In genomic region chr10:123583639-123584418, GRCh38 we compare ENCODE assay signal across 9 cellular contexts.
DNase-seq lines count a peak whose midpoint lies in the region; ATAC-seq and TF ChIP-seq lines count a peak whose summit lies in the region.
"Had no signal": no experiment of that assay in that cellular context is flagged by ENCODE, and none has a peak within 500 bp of the region (broad histone marks: within the 10 kb centered on the region; RNA-seq: fewer than 3 reads in every experiment).

No MANE protein-coding gene starts in this region.

- H3K4me3 ChIP-seq in gastroesophageal sphincter: peak overlapping the region in 1 of 2 donors; percentile 1

- H3K27ac Mint-ChIP-seq in activated CD8-positive, alpha-beta T cell treated with anti-CD3 and anti-CD28 coated beads, Interleukin-2, amount 10 ng/mL, durations not matched to agents 7 days and 5 days: no peak overlapping the region
- H3K27ac Mint-ChIP-seq: activated naive CD8-positive, alpha-beta T cell had no signal

- peak; percentile 69 for DNase-seq in activated CD4-positive, alpha-beta T cell treated with anti-CD3 and anti-CD28 coated beads for 48 hours
- DNase-seq in activated CD4-positive, alpha-beta T cell treated with anti-CD3 and anti-CD28 coated beads for 1 hour: no peak
- peak; percentile 63 for DNase-seq in NCI-H1105 (lab: John Stamatoyannopoulos, UW)
- peak; percentile 35 for DNase-seq in activated CD8-positive, alpha-beta T cell treated with anti-CD3 and anti-CD28 coated beads, Interleukin-2, amount 10 ng/mL, durations not matched to agents 7 days and 5 days
- peak; percentile 54 for DNase-seq in omental fat pad (ENCODE audit: low spot score)
- no peak for DNase-seq in activated effector memory CD4-positive, alpha-beta T cell treated with Interleukin-2 at 50 U/mL for 16 hours

- no peaks in the 10 kb centered on the region for H3K36me3 ChIP-seq in gastroesophageal sphincter

- peaks cover 22% of the 10 kb centered on the region for H3K27me3 Mint-ChIP-seq in activated CD8-positive, alpha-beta T cell treated with anti-CD3 and anti-CD28 coated beads, Interleukin-2, amount 10 ng/mL, durations not matched to agents 7 days and 5 days (ENCODE audit: low read depth)

- no peak for ATAC-seq in activated CD8-positive, alpha-beta T cell treated with anti-CD3 and anti-CD28 coated beads, Interleukin-2, amount 10 ng/mL, durations not matched to agents 7 days and 5 days
- ATAC-seq in gastroesophageal sphincter (peak; percentile 90), omental fat pad (ENCODE audit: low FRiP score) (peak; percentile 81), GM19397 (IDR thresholded peaks at IDR 0.05; ENCODE audit: unreplicated experiment) (no peak)

- H3K27me3 ChIP-seq in gastroesophageal sphincter: peaks cover 18% of the 10 kb centered on the region

- no peaks in the 10 kb centered on the region for H3K9me3 ChIP-seq in gastroesophageal sphincter

- peak; percentile 73 to 94 (median 86) for TF ChIP-seq CTCF in gastroesophageal sphincter (IDR thresholded peaks at IDR 0.05)
- TF ChIP-seq CTCF in omental fat pad (IDR thresholded peaks at IDR 0.05): peak in 1 of 3 donors; percentile 51

- CTCF ChIA-PET in activated CD8-positive, alpha-beta T cell treated with anti-CD3 and anti-CD28 coated beads, Interleukin-2, amount 10 ng/mL, durations not matched to agents 7 days and 5 days (lab: Charles Lee): interaction anchor here (1.0 to 1.9 kb wide), 3 partner anchors 10 to 820 kb away, joined by 3 to 7 read pairs (median 3); no protein-coding TSS in a partner anchor

- peak overlapping the region in 3 of 4 donors; percentile 54 to 65 (median 63) for H3K27ac ChIP-seq in gastroesophageal sphincter

- peaks cover 0 to 26% (median 7%) of the 10 kb centered on the region in 3 donors for H3K4me1 ChIP-seq in gastroesophageal sphincter

- TF ChIP-seq POLR2A in gastroesophageal sphincter (IDR thresholded peaks at IDR 0.05): no peak

- H3K9me3 Mint-ChIP-seq in activated CD8-positive, alpha-beta T cell treated with anti-CD3 and anti-CD28 coated beads, Interleukin-2, amount 10 ng/mL, durations not matched to agents 7 days and 5 days (ENCODE audit: insufficient read depth): no peaks in the 10 kb centered on the region

- no peak overlapping the region for H3K4me3 Mint-ChIP-seq in activated CD8-positive, alpha-beta T cell treated with anti-CD3 and anti-CD28 coated beads, Interleukin-2, amount 10 ng/mL, durations not matched to agents 7 days and 5 days
- H3K4me3 Mint-ChIP-seq: activated naive CD8-positive, alpha-beta T cell had no signal

- H3K36me3 Mint-ChIP-seq in activated CD8-positive, alpha-beta T cell treated with anti-CD3 and anti-CD28 coated beads, Interleukin-2, amount 10 ng/mL, durations not matched to agents 7 days and 5 days (ENCODE audit: low read depth): no peaks in the 10 kb centered on the region
- H3K36me3 Mint-ChIP-seq: activated naive CD8-positive, alpha-beta T cell had no signal

- TF ChIP-seq EP300 in gastroesophageal sphincter (IDR thresholded peaks at IDR 0.05): no peak

- POLR2A ChIA-PET in activated CD8-positive, alpha-beta T cell treated with anti-CD3 and anti-CD28 coated beads, Interleukin-2, amount 10 ng/mL, durations not matched to agents 7 days and 5 days (lab: Charles Lee): no interaction called here

- WGBS in gastroesophageal sphincter (ENCODE audit: low coverage in 1 of 2), 2 donors: 0% methylated on average over 5 to 10 of the region's 24 CpGs

- H3K4me1 Mint-ChIP-seq in activated CD8-positive, alpha-beta T cell treated with anti-CD3 and anti-CD28 coated beads, Interleukin-2, amount 10 ng/mL, durations not matched to agents 7 days and 5 days (ENCODE audit: low read depth): no peaks in the 10 kb centered on the region

Comparison
In these comparisons a context has a peak if more than half of its experiments do, and no peak if none do; other contexts are left out.
1. DNase-seq: peak in activated CD4-positive, alpha-beta T cell treated with anti-CD3 and anti-CD28 coated beads for 48 hours (single experiment), NCI-H1105 (single experiment), activated CD8-positive, alpha-beta T cell treated with anti-CD3 and anti-CD28 coated beads, Interleukin-2, amount 10 ng/mL, durations not matched to agents 7 days and 5 days (single experiment) and omental fat pad (single experiment); none in activated CD4-positive, alpha-beta T cell treated with anti-CD3 and anti-CD28 coated beads for 1 hour (single experiment) and activated effector memory CD4-positive, alpha-beta T cell treated with Interleukin-2 at 50 U/mL for 16 hours (single experiment).
2. ATAC-seq: peak in gastroesophageal sphincter (single experiment) and omental fat pad (single experiment); none in activated CD8-positive, alpha-beta T cell treated with anti-CD3 and anti-CD28 coated beads, Interleukin-2, amount 10 ng/mL, durations not matched to agents 7 days and 5 days (single experiment) and GM19397 (single experiment).